ENCODE assay signal across 8 cellular contexts in the genomic region with DNA sequence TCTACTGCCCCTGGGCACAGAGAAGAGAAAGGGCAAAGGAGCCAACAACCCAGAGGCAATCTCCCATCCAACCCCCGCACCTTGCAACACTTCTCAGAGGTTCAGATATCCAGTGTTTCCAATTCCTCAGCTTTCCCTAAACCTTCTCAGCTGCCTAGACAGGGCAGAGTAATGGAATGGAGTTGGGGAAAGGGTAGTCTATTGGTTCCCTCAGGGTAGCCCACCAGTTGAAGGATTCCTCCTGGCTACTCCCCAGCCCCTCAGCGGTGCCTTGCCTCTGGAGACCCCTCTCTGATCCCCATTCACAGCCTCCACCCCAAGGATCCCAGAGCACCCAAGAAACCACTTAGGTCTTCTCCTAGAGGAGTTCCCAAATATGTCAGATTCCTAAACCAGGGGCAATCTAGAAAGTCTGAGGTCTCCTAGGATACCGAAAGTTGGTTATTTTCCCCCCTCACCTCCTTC. TPM values are rescaled to one million over a fixed set of nuclear protein-coding genes. Genes with fewer than 3 reads are reported as not detected.
DNase-seq lines count a peak whose midpoint lies in the region; ATAC-seq and TF ChIP-seq lines count a peak whose summit lies in the region.
"Had no signal": no experiment of that assay in that cellular context is flagged by ENCODE, and none has a peak within 500 bp of the region (broad histone marks: within the 10 kb centered on the region; RNA-seq: fewer than 3 reads in every experiment).

No MANE protein-coding gene starts in this region.

- H3K9me3 ChIP-seq in tibial artery, result no peaks in the 10 kb centered on the region

- peak; percentile 26 for DNase-seq in EH (ENCODE audit: low read depth)
- no peak for DNase-seq in brain microvascular endothelial cell
- DNase-seq in natural killer cell treated with Interleukin-12 subunit alpha and Interleukin-12 subunit beta and Interleukin-15 and Interleukin-18, amount 100 ng/mL, for 72 hours (ENCODE audit: low spot score), result no peak
- no peak for DNase-seq in NCI-H2171 treated with DMSO at 0.1 percent for 48 hours (lab: John Stamatoyannopoulos, UW)
- no peak for DNase-seq in tibial artery

- H3K4me3 Mint-ChIP-seq in natural killer cell treated with Interleukin-12 subunit alpha and Interleukin-12 subunit beta and Interleukin-15 and Interleukin-18, amount 100 ng/mL, for 72 hours, result peak overlapping the region; percentile 60

- peaks cover 48 to 50% of the 10 kb centered on the region in 2 donors for H3K4me1 Mint-ChIP-seq in natural killer cell treated with Interleukin-12 subunit alpha and Interleukin-12 subunit beta and Interleukin-15 and Interleukin-18, amount 100 ng/mL, for 72 hours (ENCODE audit: low read depth in 2 of 2)

- intact Hi-C loops in tibial artery (cut with DNase I; ENCODE audit: low total_unique reads), result no loop called here

- ATAC-seq in natural killer cell treated with Interleukin-12 subunit alpha and Interleukin-12 subunit beta and Interleukin-15 and Interleukin-18, amount 100 ng/mL, for 72 hours, result no peak
- no peak for ATAC-seq in HG03432 (IDR thresholded peaks at IDR 0.05; ENCODE audit: unreplicated experiment)

- H3K27me3 ChIP-seq in brain microvascular endothelial cell (replicated peaks) (peaks cover 27% of the 10 kb centered on the region), tibial artery (peaks cover 0 to 24% of the 10 kb centered on the region in 2 donors)

- H3K36me3 ChIP-seq in brain microvascular endothelial cell (replicated peaks), result no peaks in the 10 kb centered on the region
- H3K36me3 ChIP-seq in tibial artery, result no peaks in the 10 kb centered on the region

- H3K27ac ChIP-seq in brain microvascular endothelial cell (no peak overlapping the region), tibial artery (no peak overlapping the region)

- no peaks in the 10 kb centered on the region for H3K9me3 Mint-ChIP-seq in natural killer cell treated with Interleukin-12 subunit alpha and Interleukin-12 subunit beta and Interleukin-15 and Interleukin-18, amount 100 ng/mL, for 72 hours
- H3K9me3 Mint-ChIP-seq: activated T-cell treated with anti-CD3 and anti-CD28 coated beads, Interleukin-2, amount 50 U/mL, for 24 hours; IgD-negative memory B cell had no signal

- peaks cover 0 to 19% (median 14%) of the 10 kb centered on the region in 4 donors for H3K4me1 ChIP-seq in tibial artery

- H3K4me3 ChIP-seq in brain microvascular endothelial cell (ENCODE audit: low read depth, low read length) (peak overlapping the region; percentile 26), tibial artery (peak overlapping the region in 1 of 2 donors; percentile 34)

- no peak overlapping the region for H3K27ac Mint-ChIP-seq in natural killer cell treated with Interleukin-12 subunit alpha and Interleukin-12 subunit beta and Interleukin-15 and Interleukin-18, amount 100 ng/mL, for 72 hours
- H3K27ac Mint-ChIP-seq: IgD-negative memory B cell had no signal

- H3K36me3 Mint-ChIP-seq in natural killer cell treated with Interleukin-12 subunit alpha and Interleukin-12 subunit beta and Interleukin-15 and Interleukin-18, amount 100 ng/mL, for 72 hours, result no peaks in the 10 kb centered on the region
- H3K36me3 Mint-ChIP-seq: IgD-negative memory B cell had no signal

- in situ Hi-C loops in brain microvascular endothelial cell (cut with HindIII; ENCODE audit: low pct_ligation_motif_present, low sequenced_read_pairs), result no loop called here

- TF ChIP-seq CTCF in brain microvascular endothelial cell (IDR thresholded peaks at IDR 0.05; ENCODE audit: low read depth, low read length, missing control alignments) (no peak), tibial artery (IDR thresholded peaks at IDR 0.05) (no peak)

- peaks cover 12 to 20% of the 10 kb centered on the region in 2 donors for H3K27me3 Mint-ChIP-seq in natural killer cell treated with Interleukin-12 subunit alpha and Interleukin-12 subunit beta and Interleukin-15 and Interleukin-18, amount 100 ng/mL, for 72 hours

RNA-seq across cellular contexts. Expression of gene NFE2, which starts 0.5 kb away (rescaled TPM):
- 1 to 10 TPM in 1 of 2 donors, not detected in 1; 3.7 TPM for total RNA-seq in natural killer cell treated with Interleukin-12 subunit alpha and Interleukin-12 subunit beta and Interleukin-15 and Interleukin-18, amount 100 ng/mL, for 72 hours

RNA-seq across cellular contexts. Expression of gene HNRNPA1, which starts 19.8 kb away (rescaled TPM):
- 1,000 to 10,000 TPM in 1 of 2 donors, 100 to 1,000 TPM in 1; 997 to 1,580 TPM for total RNA-seq in natural killer cell treated with Interleukin-12 subunit alpha and Interleukin-12 subunit beta and Interleukin-15 and Interleukin-18, amount 100 ng/mL, for 72 hours

RNA-seq across cellular contexts. Expression of gene CBX5, which starts 20.4 kb away (rescaled TPM):
- 10 to 100 TPM; 65.6 to 73.6 TPM for total RNA-seq in natural killer cell treated with Interleukin-12 subunit alpha and Interleukin-12 subunit beta and Interleukin-15 and Interleukin-18, amount 100 ng/mL, for 72 hours

RNA-seq across cellular contexts. Expression of gene COPZ1, which starts 24.6 kb away (rescaled TPM):
- total RNA-seq in natural killer cell treated with Interleukin-12 subunit alpha and Interleukin-12 subunit beta and Interleukin-15 and Interleukin-18, amount 100 ng/mL, for 72 hours, result 100 to 1,000 TPM; 111 to 158 TPM
